19 cellular contexts compared by ENCODE assay signal in the genomic region with DNA sequence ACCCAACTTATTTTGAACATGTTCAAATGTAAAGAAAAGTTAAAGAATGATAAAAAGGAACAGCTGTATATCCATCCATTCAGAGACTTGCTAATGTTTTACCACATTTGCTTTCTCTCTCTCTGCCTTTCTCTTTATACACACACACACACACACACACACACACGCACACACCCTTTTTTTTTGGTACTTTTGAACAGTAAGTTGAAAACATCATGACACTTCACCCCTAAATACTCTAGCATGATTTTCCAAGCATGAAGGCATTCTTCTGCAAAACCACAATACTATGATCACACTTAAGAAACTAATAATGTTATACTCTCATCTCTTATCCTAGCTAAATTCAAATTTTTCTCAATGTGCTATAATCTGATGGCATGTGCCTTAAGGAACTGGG.
A peak's percentile ranks its signal among the peaks of the same experiment; 100 is the strongest.
DNase-seq lines count a peak whose midpoint lies in the region; ATAC-seq and TF ChIP-seq lines count a peak whose summit lies in the region.
"Had no signal": no experiment of that assay in that cellular context is flagged by ENCODE, and none has a peak within 500 bp of the region (broad histone marks: within the 10 kb centered on the region; RNA-seq: fewer than 3 reads in every experiment).

No MANE protein-coding gene starts in this region.

- H3K4me3 ChIP-seq in left ventricle myocardium inferior (no peak overlapping the region), adrenal gland (no peak overlapping the region)
- H3K4me3 ChIP-seq: BLaER1 treated with 17β-estradiol and CSF1 and Interleukin-3, amounts not matched to agents 10 nM and 100 nM; breast epithelium; smooth muscle cell had no signal

- H3K9me3 Mint-ChIP-seq in activated T-cell treated with anti-CD3 and anti-CD28 coated beads, Interleukin-2, amount 50 U/mL, for 72 hours = no peaks in the 10 kb centered on the region
- H3K9me3 Mint-ChIP-seq in activated B cell treated with CpG ODN at 0.5 μM for 24 hours = no peaks in the 10 kb centered on the region
- H3K9me3 Mint-ChIP-seq: dendritic cell treated with granulocyte-macrophage colony-stimulating factor and Interleukin-4, amounts not matched to agents 40 ng/mL and 50 ng/mL, for 4 days; nephron progenitor cell had no signal

- TF ChIP-seq POLR2A in adrenal gland (IDR thresholded peaks at IDR 0.05) = no peak

- no peaks in the 10 kb centered on the region for H3K4me1 Mint-ChIP-seq in activated T-cell treated with anti-CD3 and anti-CD28 coated beads, Interleukin-2, amount 50 U/mL, for 72 hours (ENCODE audit: low read depth)
- no peaks in the 10 kb centered on the region for H3K4me1 Mint-ChIP-seq in activated B cell treated with CpG ODN at 0.5 μM for 24 hours
- H3K4me1 Mint-ChIP-seq: nephron progenitor cell had no signal

- DNase-seq in activated T-cell treated with anti-CD3 and anti-CD28 coated beads, Interleukin-2, amount 50 U/mL, for 72 hours = no peak
- no peak for DNase-seq in activated T-cell treated with anti-CD3 and anti-CD28 coated beads, Interleukin-2, amount 50 U/mL, for 1 hour
- DNase-seq in activated B cell treated with CpG ODN at 0.5 μM for 24 hours (no peak), fibroblast of the conjunctiva (ENCODE audit: low read depth) (peak; percentile 27), renal cortical epithelial cell (ENCODE audit: low read depth) (peak; percentile 28), left ventricle myocardium inferior (no peak), adrenal gland (no peak), SKM-1 (lab: John Stamatoyannopoulos, UW; ENCODE audit: unreplicated experiment) (no peak)
- DNase-seq: activated CD4-positive, alpha-beta T cell treated with anti-CD3 and anti-CD28 coated beads for 4 hours; left colon; nephron progenitor cell; stimulated activated CD4-positive, alpha-beta T cell treated with anti-CD3 and anti-CD28 coated beads, Interleukin-4, amount 100 ng/mL, for 24 hours; SW 1271 had no signal

- POLR2A ChIA-PET in activated B cell treated with CpG ODN at 0.5 μM for 24 hours (lab: Charles Lee) = no interaction called here

- H3K9me3 ChIP-seq in left ventricle myocardium inferior (replicated peaks) (no peaks in the 10 kb centered on the region), adrenal gland (replicated peaks in 1 of 3) (no peaks in the 10 kb centered on the region)
- H3K9me3 ChIP-seq: BLaER1 treated with 17β-estradiol and CSF1 and Interleukin-3, amounts not matched to agents 10 nM and 100 nM; breast epithelium had no signal

- TF ChIP-seq CTCF in activated B cell treated with CpG ODN at 0.5 μM for 24 hours (IDR thresholded peaks at IDR 0.05) (no peak), left ventricle myocardium inferior (IDR thresholded peaks at IDR 0.05; ENCODE audit: borderline replicate concordance) (no peak), adrenal gland (IDR thresholded peaks at IDR 0.05) (no peak)

- intact Hi-C loops in activated B cell treated with CpG ODN at 0.5 μM for 24 hours (cut with micrococcal nuclease) = no loop called here
- intact Hi-C loops in left ventricle myocardium inferior (cut with micrococcal nuclease) = no loop called here
- intact Hi-C loops in adrenal gland (cut with DNase I) = loop anchor here in 1 of 2 donors (10.0 kb wide), 1 partner anchor 373 kb away; no protein-coding TSS in a partner anchor

- no peak for ATAC-seq in activated T-cell treated with anti-CD3 and anti-CD28 coated beads, Interleukin-2, amount 50 U/mL, for 72 hours (replicated peaks in 1 of 2)
- no peak for ATAC-seq in activated B cell treated with CpG ODN at 0.5 μM for 24 hours (ENCODE audit: low read depth)
- ATAC-seq: left colon had no signal

- WGBS in adrenal gland, 4 donors = 68 to 96% (median 85%) methylated on average over 1 of the region's 1 CpG

- CTCF ChIA-PET in activated B cell treated with CpG ODN at 0.5 μM for 24 hours (lab: Charles Lee) = interaction anchor here (1.4 kb wide), 1 partner anchor 261 kb away, joined by 3 read pairs; no protein-coding TSS in a partner anchor

- no peaks in the 10 kb centered on the region for H3K27me3 Mint-ChIP-seq in activated T-cell treated with anti-CD3 and anti-CD28 coated beads, Interleukin-2, amount 50 U/mL, for 72 hours (ENCODE audit: low read depth)
- H3K27me3 Mint-ChIP-seq in activated B cell treated with CpG ODN at 0.5 μM for 24 hours = no peaks in the 10 kb centered on the region
- H3K27me3 Mint-ChIP-seq: dendritic cell treated with granulocyte-macrophage colony-stimulating factor and Interleukin-4, amounts not matched to agents 40 ng/mL and 50 ng/mL, for 4 days had no signal

- H3K27me3 ChIP-seq in left ventricle myocardium inferior (ENCODE audit: low read depth) = no peaks in the 10 kb centered on the region
- no peaks in the 10 kb centered on the region for H3K27me3 ChIP-seq in adrenal gland
- H3K27me3 ChIP-seq: BLaER1 treated with 17β-estradiol and CSF1 and Interleukin-3, amounts not matched to agents 10 nM and 100 nM; breast epithelium had no signal

- peaks cover 42% of the 10 kb centered on the region for H3K4me1 ChIP-seq in left ventricle myocardium inferior
- peaks cover 23 to 27% of the 10 kb centered on the region in 2 donors for H3K4me1 ChIP-seq in adrenal gland (replicated peaks in 1 of 2)
- H3K4me1 ChIP-seq: breast epithelium had no signal

- H3K27ac Mint-ChIP-seq in activated T-cell treated with anti-CD3 and anti-CD28 coated beads, Interleukin-2, amount 50 U/mL, for 72 hours = peak overlapping the region; percentile 64
- H3K27ac Mint-ChIP-seq in activated B cell treated with CpG ODN at 0.5 μM for 24 hours = peak overlapping the region; percentile 13
- H3K27ac Mint-ChIP-seq: dendritic cell treated with granulocyte-macrophage colony-stimulating factor and Interleukin-4, amounts not matched to agents 40 ng/mL and 50 ng/mL, for 4 days; nephron progenitor cell had no signal

- H3K4me3 Mint-ChIP-seq in activated T-cell treated with anti-CD3 and anti-CD28 coated beads, Interleukin-2, amount 50 U/mL, for 72 hours = no peak overlapping the region
- no peak overlapping the region for H3K4me3 Mint-ChIP-seq in activated B cell treated with CpG ODN at 0.5 μM for 24 hours
- H3K4me3 Mint-ChIP-seq: dendritic cell treated with granulocyte-macrophage colony-stimulating factor and Interleukin-4, amounts not matched to agents 40 ng/mL and 50 ng/mL, for 4 days; nephron progenitor cell had no signal

- H3K27ac ChIP-seq in left ventricle myocardium inferior (replicated peaks) (no peak overlapping the region), adrenal gland (no peak overlapping the region)
- H3K27ac ChIP-seq: 22Rv1, HL-60 had no signal

- peaks cover 0 to 15% of the 10 kb centered on the region in 2 donors for H3K36me3 Mint-ChIP-seq in activated T-cell treated with anti-CD3 and anti-CD28 coated beads, Interleukin-2, amount 50 U/mL, for 72 hours (ENCODE audit: insufficient read depth in 2 of 2)
- peaks cover 67% of the 10 kb centered on the region for H3K36me3 Mint-ChIP-seq in activated B cell treated with CpG ODN at 0.5 μM for 24 hours (ENCODE audit: low read depth)

- H3K36me3 ChIP-seq in left ventricle myocardium inferior (peaks cover 46% of the 10 kb centered on the region), adrenal gland (replicated peaks in 1 of 2) (peaks cover 0 to 10% of the 10 kb centered on the region in 2 donors)
- H3K36me3 ChIP-seq: breast epithelium had no signal

Comparison
In these comparisons a context has a peak if more than half of its experiments do, and no peak if none do; other contexts are left out.
1. DNase-seq: peak in fibroblast of the conjunctiva (single experiment) and renal cortical epithelial cell (single experiment); none in activated T-cell treated with anti-CD3 and anti-CD28 coated beads, Interleukin-2, amount 50 U/mL, for 72 hours (0 of 2), activated T-cell treated with anti-CD3 and anti-CD28 coated beads, Interleukin-2, amount 50 U/mL, for 1 hour (single experiment), activated B cell treated with CpG ODN at 0.5 μM for 24 hours (single experiment), left ventricle myocardium inferior (single experiment), adrenal gland (0 of 7) and SKM-1 (single experiment).